27 cellular contexts compared by ENCODE assay signal in genomic region chr3:81516042-81516441, GRCh38.
"Had no signal": no experiment of that assay in that cellular context is flagged by ENCODE, and none has a peak within 500 bp of the region (broad histone marks: within the 10 kb centered on the region; RNA-seq: fewer than 3 reads in every experiment).

No MANE protein-coding gene starts in this region.

- H3K4me3 ChIP-seq: cardiac muscle cell, Peyer's patch, SJSA1 had no signal

- H3K27ac Mint-ChIP-seq: activated CD4-positive, alpha-beta T cell treated with anti-CD3 and anti-CD28 coated beads, Interleukin-2, amount 10 ng/mL, durations not matched to agents 24 days and 14 days; activated naive CD4-positive, alpha-beta T cell treated with anti-CD3 and anti-CD28 coated beads for 36 hours; activated naive CD8-positive, alpha-beta T cell treated with anti-CD3 and anti-CD28 coated beads for 36 hours; activated T-helper 17 cell treated with anti-CD3 and anti-CD28 coated beads, Interleukin-2, amount 50 U/mL, for 72 hours; WTC11 had no signal

- DNase-seq: activated CD4-positive, alpha-beta T cell treated with anti-CD3 and anti-CD28 coated beads, Interleukin-2, amount 10 ng/mL, durations not matched to agents 24 days and 14 days; activated CD4-positive, alpha-beta T cell treated with anti-CD3 and anti-CD28 coated beads, Interleukin-2, amount 50 U/mL, for 48 hours; activated CD4-positive, CD25-positive, alpha-beta regulatory T cell treated with anti-CD3 and anti-CD28 coated beads, Interleukin-2, amount 50 U/mL, for 72 hours; activated gamma-delta T cell; activated naive CD4-positive, alpha-beta T cell treated with anti-CD3 and anti-CD28 coated beads for 36 hours; activated naive CD8-positive, alpha-beta T cell treated with anti-CD3 and anti-CD28 coated beads for 36 hours; activated T-cell treated with anti-CD3 and anti-CD28 coated beads, Interleukin-2, amount 50 U/mL, for 48 hours; brain microvascular endothelial cell; MM.1S; NCI-H1105; NCI-H1436; NCI-H1694 treated with DMSO at 0.1 percent for 48 hours; NCI-H2081; NCI-H345; NCI-H510A treated with DMSO at 0.1 percent for 48 hours; NCI-H69; NK-92 treated with Interleukin-12 subunit alpha and Interleukin-12 subunit beta, amount 100 ng/mL, for 24 hours; OCI-M1; Peyer's patch; Right ventricle myocardium superior; SW 1271 had no signal

- ATAC-seq: activated T-helper 17 cell treated with anti-CD3 and anti-CD28 coated beads, Interleukin-2, amount 50 U/mL, for 72 hours; SK-N-SH treated with all-trans-retinoic acid at 6 μM for 48 hours; WTC11 had no signal

- H3K27me3 Mint-ChIP-seq: activated CD4-positive, alpha-beta T cell treated with anti-CD3 and anti-CD28 coated beads, Interleukin-2, amount 10 ng/mL, durations not matched to agents 24 days and 14 days; activated naive CD8-positive, alpha-beta T cell treated with anti-CD3 and anti-CD28 coated beads for 36 hours; activated T-helper 17 cell treated with anti-CD3 and anti-CD28 coated beads, Interleukin-2, amount 50 U/mL, for 72 hours had no signal

- H3K27me3 ChIP-seq: brain microvascular endothelial cell, cardiac muscle cell, Peyer's patch, SJSA1 had no signal

- H3K4me1 Mint-ChIP-seq: activated CD4-positive, alpha-beta T cell treated with anti-CD3 and anti-CD28 coated beads, Interleukin-2, amount 10 ng/mL, durations not matched to agents 24 days and 14 days; activated naive CD8-positive, alpha-beta T cell treated with anti-CD3 and anti-CD28 coated beads for 36 hours; activated T-helper 17 cell treated with anti-CD3 and anti-CD28 coated beads, Interleukin-2, amount 50 U/mL, for 72 hours; WTC11 had no signal

- H3K9me3 ChIP-seq: Peyer's patch, SJSA1 had no signal

- H3K4me1 ChIP-seq: Peyer's patch, SJSA1 had no signal

- H3K9me3 Mint-ChIP-seq: activated CD4-positive, alpha-beta T cell treated with anti-CD3 and anti-CD28 coated beads, Interleukin-2, amount 10 ng/mL, durations not matched to agents 24 days and 14 days; activated naive CD4-positive, alpha-beta T cell treated with anti-CD3 and anti-CD28 coated beads for 36 hours; activated naive CD8-positive, alpha-beta T cell treated with anti-CD3 and anti-CD28 coated beads for 36 hours; activated T-helper 17 cell treated with anti-CD3 and anti-CD28 coated beads, Interleukin-2, amount 50 U/mL, for 72 hours; WTC11 had no signal

- H3K36me3 ChIP-seq: brain microvascular endothelial cell, cardiac muscle cell, Peyer's patch, SJSA1 had no signal

- H3K27ac ChIP-seq: brain microvascular endothelial cell, cardiac muscle cell, Peyer's patch, RWPE1, SJSA1 had no signal

- H3K36me3 Mint-ChIP-seq: WTC11 had no signal

- H3K4me3 Mint-ChIP-seq: activated CD4-positive, alpha-beta T cell treated with anti-CD3 and anti-CD28 coated beads, Interleukin-2, amount 10 ng/mL, durations not matched to agents 24 days and 14 days; activated naive CD4-positive, alpha-beta T cell treated with anti-CD3 and anti-CD28 coated beads for 36 hours; activated naive CD8-positive, alpha-beta T cell treated with anti-CD3 and anti-CD28 coated beads for 36 hours; activated T-helper 17 cell treated with anti-CD3 and anti-CD28 coated beads, Interleukin-2, amount 50 U/mL, for 72 hours; WTC11 had no signal
